ENCODE assay signal across 28 cellular contexts in genomic region chr12:19284658-19285057, GRCh38.
"Had no signal": no experiment of that assay in that cellular context is flagged by ENCODE, and none has a peak within 500 bp of the region (broad histone marks: within the 10 kb centered on the region; RNA-seq: fewer than 3 reads in every experiment).

No MANE protein-coding gene starts in this region.

- FAIRE-seq: colon, endothelial cell of umbilical vein, frontal cortex had no signal

- H3K27ac ChIP-seq: colonic mucosa, coronary artery, dorsolateral prefrontal cortex, epithelial cell of prostate, esophagus muscularis mucosa, esophagus squamous epithelium, foreskin keratinocyte, gastrocnemius medialis, gastroesophageal sphincter, heart left ventricle, heart right ventricle had no signal

- H3K4me3 ChIP-seq: colonic mucosa, coronary artery, dorsolateral prefrontal cortex, esophagus muscularis mucosa, esophagus squamous epithelium, gastrocnemius medialis, gastroesophageal sphincter, heart left ventricle, heart right ventricle had no signal

- H3K4me1 ChIP-seq: colonic mucosa, foreskin keratinocyte, gastrocnemius medialis had no signal

- ATAC-seq: effector memory CD8-positive, alpha-beta T cell; esophagus mucosa; foreskin keratinocyte; gastrocnemius medialis; gastroesophageal sphincter; heart left ventricle; heart right ventricle had no signal

- H3K27me3 ChIP-seq: colonic mucosa, dorsolateral prefrontal cortex, esophagus muscularis mucosa, esophagus squamous epithelium, foreskin keratinocyte, gastrocnemius medialis, gastroesophageal sphincter, heart left ventricle, heart right ventricle had no signal

- H3K4me3 Mint-ChIP-seq: dendritic cell treated with granulocyte-macrophage colony-stimulating factor and Interleukin-4, amounts not matched to agents 40 ng/mL and 50 ng/mL, for 4 days; effector memory CD8-positive, alpha-beta T cell; endodermal cell had no signal

- H3K36me3 ChIP-seq: colonic mucosa, gastrocnemius medialis had no signal

- DNase-seq: colonic mucosa; cortex of kidney; dermis blood vessel endothelial cell; dorsolateral prefrontal cortex; effector CD4-positive, alpha-beta T cell; effector CD8-positive, alpha-beta T cell; effector memory CD4-positive, alpha-beta T cell; effector memory CD8-positive, alpha-beta T cell; endodermal cell; erythroblast; esophagus squamous epithelium; foreskin fibroblast; foreskin keratinocyte; foreskin melanocyte; gastrocnemius medialis; glutamatergic neuron; head of caudate nucleus; heart left ventricle; heart right ventricle had no signal

- H3K9me3 ChIP-seq: colonic mucosa, esophagus muscularis mucosa, esophagus squamous epithelium, gastrocnemius medialis, gastroesophageal sphincter, heart left ventricle, heart right ventricle had no signal

- H3K27ac Mint-ChIP-seq: dendritic cell treated with granulocyte-macrophage colony-stimulating factor and Interleukin-4, amounts not matched to agents 40 ng/mL and 50 ng/mL, for 4 days had no signal

- H3K9me3 Mint-ChIP-seq: dendritic cell treated with granulocyte-macrophage colony-stimulating factor and Interleukin-4, amounts not matched to agents 40 ng/mL and 50 ng/mL, for 4 days; effector memory CD8-positive, alpha-beta T cell; endodermal cell had no signal

- H3K27me3 Mint-ChIP-seq: dendritic cell treated with granulocyte-macrophage colony-stimulating factor and Interleukin-4, amounts not matched to agents 40 ng/mL and 50 ng/mL, for 4 days; effector memory CD8-positive, alpha-beta T cell had no signal
